In genomic region chrX:8504451-8504850, GRCh38 we compare ENCODE assay signal across 21 cellular contexts. TPM values are rescaled to one million over a fixed set of nuclear protein-coding genes. Genes with fewer than 3 reads are reported as not detected.
DNase-seq lines count a peak whose midpoint lies in the region; ATAC-seq, FAIRE-seq and TF ChIP-seq lines count a peak whose summit lies in the region.
"Had no signal": no experiment of that assay in that cellular context is flagged by ENCODE, and none has a peak within 500 bp of the region (broad histone marks: within the 10 kb centered on the region; RNA-seq: fewer than 3 reads in every experiment).

No MANE protein-coding gene starts in this region.

- DNase-seq in M059J (ENCODE audit: low read depth), result peak; percentile 36
- peak; percentile 29 to 79 for DNase-seq in cardiac fibroblast (ENCODE audit: low read depth in 2 of 2)
- peak; percentile 21 for DNase-seq in kidney epithelial cell (ENCODE audit: low read depth)
- no peak for DNase-seq in inferior parietal cortex (ENCODE audit: extremely low spot score)
- DNase-seq in RPMI8226, result no peak
- no peak for DNase-seq in HepG2 (ENCODE audit: low spot score)
- DNase-seq: activated naive CD8-positive, alpha-beta T cell treated with anti-CD3 and anti-CD28 coated beads, Interleukin-2, amount 50 U/mL, for 24 hours; CD8-positive, alpha-beta T cell; glutamatergic neuron; immature natural killer cell; NCI-H1694; NCI-H446; SIG-M5; T-helper 17 cell; uterus had no signal

- BruUV-seq in HepG2 (replicated peaks; lab: Mats Ljungman, UMichigan), result no TSS peak

- in situ Hi-C loops in HepG2 (cut with HindIII; ENCODE audit: extremely low pct_ligation_motif_present, low pct_unique_long_range_greater_than_20kb), result no loop called here

- TF ChIP-seq POLR2A in HepG2 (IDR thresholded peaks at IDR 0.05; ENCODE audit: insufficient read depth in 1 of 2, low read depth in 2 of 2, low read length in 2 of 2), result no peak

- intact Hi-C loops in HepG2 (cut with micrococcal nuclease; ENCODE audit: unreplicated experiment), result no loop called here

- no peak for ATAC-seq in HG03565 (IDR thresholded peaks at IDR 0.05; ENCODE audit: unreplicated experiment)
- no peak for ATAC-seq in HepG2
- ATAC-seq: activated naive CD8-positive, alpha-beta T cell treated with anti-CD3 and anti-CD28 coated beads, Interleukin-2, amount 50 U/mL, for 24 hours; CD8-positive, alpha-beta T cell; T-helper 17 cell had no signal

- TF ChIP-seq EP300 in HepG2 (IDR thresholded peaks at IDR 0.05; ENCODE audit: low read depth in 2 of 2, low read length in 2 of 2) (no peak), HepG2 (CRISPR knock-in tag; IDR thresholded peaks at IDR 0.05; ENCODE audit: borderline replicate concordance) (no peak)

- H3K36me3 ChIP-seq in ACC112 (ENCODE audit: insufficient read depth, low read length) (no peaks in the 10 kb centered on the region), kidney epithelial cell (ENCODE audit: control insufficient read depth, insufficient read depth, low read length) (no peaks in the 10 kb centered on the region), HepG2 (replicated peaks in 1 of 2; ENCODE audit: control insufficient read depth in 1 of 2, insufficient read depth in 2 of 2, low read length in 2 of 2) (no peaks in the 10 kb centered on the region)
- H3K36me3 ChIP-seq: uterus had no signal

- TF ChIP-seq CTCF in cardiac fibroblast (IDR thresholded peaks at IDR 0.05; ENCODE audit: low read depth, low read length), result no peak
- TF ChIP-seq CTCF in kidney epithelial cell (IDR thresholded peaks at IDR 0.05; ENCODE audit: insufficient read depth, low read length, poor library complexity, severe bottlenecking), result no peak
- TF ChIP-seq CTCF in HepG2 (CRISPR knock-in tag; IDR thresholded peaks at IDR 0.05), result no peak

- no peak overlapping the region for H3K9ac ChIP-seq in HepG2 (ENCODE audit: insufficient read depth, low read depth, low read length)

- POLR2A ChIA-PET in HepG2 (lab: Yijun Ruan, JAX), result no interaction called here

- H3K27ac ChIP-seq in ACC112 (ENCODE audit: low read depth, low read length) (peak overlapping the region; percentile 41), HepG2 (ENCODE audit: extremely low read length, insufficient read depth, low read length) (no peak overlapping the region)
- H3K27ac ChIP-seq: uterus had no signal

- H2AFZ ChIP-seq in ACC112 (ENCODE audit: low read length, unreplicated experiment) (peak overlapping the region; percentile 68), HepG2 (ENCODE audit: low read length) (no peak overlapping the region)

- CTCF ChIA-PET in HepG2 (lab: Yijun Ruan, JAX; ENCODE audit: low intra/inter-chr PET ratio, low total read pairs), result no interaction called here

- FAIRE-seq in HepG2 (lab: Jason Lieb, UNC), result no peak

- no peaks in the 10 kb centered on the region for H4K20me1 ChIP-seq in HepG2 (ENCODE audit: insufficient read depth, low read length)

- WGBS in HepG2 (ENCODE audit: low lambda C conversion rate), result 3% methylated on average over 6 of the region's 6 CpGs

- H3K79me2 ChIP-seq in ACC112 (ENCODE audit: control insufficient read depth, insufficient read depth, low read length, unreplicated experiment) (no peaks in the 10 kb centered on the region), HepG2 (ENCODE audit: insufficient read depth, low read length) (no peaks in the 10 kb centered on the region)

- peaks cover 10% of the 10 kb centered on the region for H3K4me1 ChIP-seq in ACC112 (ENCODE audit: control insufficient read depth, insufficient read depth, low read length, unreplicated experiment)
- H3K4me1 ChIP-seq in HepG2 (ENCODE audit: insufficient read depth, low read length), result no peaks in the 10 kb centered on the region
- H3K4me1 ChIP-seq: uterus had no signal

- H3K4me3 ChIP-seq in ACC112 (ENCODE audit: low read depth, low read length) (peak overlapping the region; percentile 56), cardiac fibroblast (replicated peaks in 1 of 2; ENCODE audit: low read depth in 2 of 2, low read length in 2 of 2) (no peak overlapping the region), kidney epithelial cell (ENCODE audit: low read depth, low read length) (no peak overlapping the region), HepG2 (replicated peaks in 1 of 3; ENCODE audit: insufficient read depth in 1 of 3, low read depth in 2 of 3, low read length in 3 of 3) (no peak overlapping the region)
- H3K4me3 ChIP-seq: uterus had no signal

- TF ChIP-seq RAD21 in HepG2 (CRISPR knock-in tag; IDR thresholded peaks at IDR 0.05), result no peak

- no peak overlapping the region for H3K4me2 ChIP-seq in HepG2 (ENCODE audit: low read depth, low read length)

- H3K27me3 ChIP-seq in ACC112 (ENCODE audit: insufficient read depth, low read length) (no peaks in the 10 kb centered on the region), kidney epithelial cell (ENCODE audit: control insufficient read depth, insufficient read depth, low read length) (no peaks in the 10 kb centered on the region), HepG2 (ENCODE audit: control insufficient read depth in 1 of 2, insufficient read depth in 2 of 2, low read length in 2 of 2) (no peaks in the 10 kb centered on the region)
- H3K27me3 ChIP-seq: uterus had no signal

- no peaks in the 10 kb centered on the region for H3K9me3 ChIP-seq in HepG2 (ENCODE audit: low read length)
- H3K9me3 ChIP-seq: uterus had no signal

TF ChIP-seq in HepG2, 621 proteins besides CTCF, POLR2A, EP300 and RAD21:
- TF ChIP-seq KDM4B (CRISPR knock-in tag; IDR thresholded peaks at IDR 0.05), result no peak
- no peak for TF ChIP-seq FOSL1 (CRISPR knock-in tag; IDR thresholded peaks at IDR 0.05; ENCODE audit: borderline replicate concordance)

RNA-seq across cellular contexts. Expression of gene VCX3B, which starts 39.8 kb away (rescaled TPM):
- total RNA-seq in M059J (2014; rRNA removed; shearing (Covaris generic)), result 0.62 TPM in 1 of 2 replicates, not detected in the other
- total RNA-seq in kidney epithelial cell, result not detected in 2 replicates
- not detected in 2 replicates for total RNA-seq in HepG2 (2016; rRNA removed; fragmentation: Illumina TruSeq; extraction: Trizol)
- not detected in 2 replicates for total RNA-seq in HepG2 (2016; cell fraction: cytosol; rRNA removed; fragmentation: Illumina TruSeq; extraction: Trizol; ENCODE audit: low read depth)
- total RNA-seq in HepG2 (2016; cell fraction: insoluble cytoplasmic fraction; rRNA removed; fragmentation: Illumina TruSeq; extraction: Trizol), result not detected in 2 replicates
- total RNA-seq in HepG2 (2016; cell fraction: membrane; rRNA removed; fragmentation: Illumina TruSeq; extraction: Trizol), result not detected in 2 replicates
- total RNA-seq in HepG2 (2016; cell fraction: nucleus; rRNA removed; fragmentation: Illumina TruSeq; extraction: Trizol), result 0.40 TPM in 1 of 2 replicates, not detected in the other
- polyA plus RNA-seq in HepG2 (2011; rRNA removed), result not detected in 2 replicates
- polyA plus RNA-seq in HepG2 (2011; cell fraction: cytosol; rRNA removed), result not detected in 2 replicates
- not detected in 2 replicates for polyA plus RNA-seq in HepG2 (2011; cell fraction: nucleus; rRNA removed)
- polyA plus RNA-seq in HepG2 (2012), result not detected in 2 replicates
- polyA plus RNA-seq in HepG2 (2016; cell fraction: cytosol; fragmentation: Illumina TruSeq; extraction: Trizol; ENCODE audit: low read depth), result not detected in 2 replicates
- polyA plus RNA-seq in HepG2 (2016; cell fraction: insoluble cytoplasmic fraction; fragmentation: Illumina TruSeq; extraction: Trizol; ENCODE audit: low read depth), result not detected in 2 replicates
- polyA plus RNA-seq in HepG2 (2016; cell fraction: membrane; fragmentation: Illumina TruSeq; extraction: Trizol; ENCODE audit: low read depth), result not detected in 2 replicates
- not detected in 2 replicates for polyA plus RNA-seq in HepG2 (2016; cell fraction: nucleus; fragmentation: Illumina TruSeq; extraction: Trizol; ENCODE audit: insufficient read depth, low read depth)
- not detected in 2 replicates for polyA minus RNA-seq in HepG2 (2011; rRNA and poly(A)+ RNA removed; ENCODE audit: low replicate concordance)
- not detected in 2 replicates for polyA minus RNA-seq in HepG2 (2011; cell fraction: cytosol; rRNA and poly(A)+ RNA removed)
- polyA minus RNA-seq in HepG2 (2011; cell fraction: nucleus; rRNA and poly(A)+ RNA removed), result not detected in 2 replicates
- total RNA-seq: activated CD8-positive, alpha-beta memory T cell treated with anti-CD3 and anti-CD28 coated beads for 36 hours; CD8-positive, alpha-beta T cell; mesenteric fat pad; neural crest cell; T-helper 17 cell; uterus had no signal
- polyA plus RNA-seq: AG04450, immature natural killer cell had no signal

Comparison
In these comparisons a context has a peak if more than half of its experiments do, and no peak if none do; other contexts are left out.
1. DNase-seq: peak in M059J (single experiment), cardiac fibroblast (2 of 2) and kidney epithelial cell (single experiment); none in inferior parietal cortex (single experiment), RPMI8226 (single experiment) and HepG2 (single experiment).